ENCODE assay signal across 16 cellular contexts in genomic region chr14:52873694-52874093, GRCh38.
DNase-seq lines count a peak whose midpoint lies in the region; ATAC-seq and TF ChIP-seq lines count a peak whose summit lies in the region.
"Had no signal": no experiment of that assay in that cellular context is flagged by ENCODE, and none has a peak within 500 bp of the region (broad histone marks: within the 10 kb centered on the region; RNA-seq: fewer than 3 reads in every experiment).

No MANE protein-coding gene starts in this region.

- H3K27me3 ChIP-seq in left ventricle myocardium inferior (ENCODE audit: low read depth) = no peaks in the 10 kb centered on the region
- H3K27me3 ChIP-seq: ovary had no signal

- peaks cover 86% of the 10 kb centered on the region for H3K36me3 ChIP-seq in left ventricle myocardium inferior
- H3K36me3 ChIP-seq: ovary had no signal

- intact Hi-C loops in Right ventricle myocardium superior (cut with DNase I) (no loop called here), left ventricle myocardium inferior (cut with micrococcal nuclease) (no loop called here), MCF 10A (cut with micrococcal nuclease) (loop anchor here (2.0 to 5.0 kb wide), 2 partner anchors 44 to 77 kb away; partner anchors contain the start of gene FERMT2)

- DNase-seq in Right ventricle myocardium superior (peak; percentile 65), left ventricle myocardium inferior (no peak), MCF 10A (ENCODE audit: unreplicated experiment) (peak; percentile 79), left lobe of liver (ENCODE audit: low spot score) (peak; percentile 63), hepatic stellate cell (ENCODE audit: low spot score) (no peak), HEK293T (ENCODE audit: extremely low spot score) (no peak), kidney glomerular epithelial cell (lab: John Stamatoyannopoulos, UW) (no peak)
- DNase-seq: ACHN; activated CD4-positive, CD25-positive, alpha-beta regulatory T cell; DMS53; lower lobe of right lung; MM.1S; NCI-H2227 treated with DMSO at 0.1 percent for 48 hours; ovary had no signal

- no peak overlapping the region for H3K27ac ChIP-seq in left ventricle myocardium inferior (replicated peaks)
- H3K27ac ChIP-seq: lower lobe of right lung, ovary had no signal

- peak; percentile 62 for ATAC-seq in Right ventricle myocardium superior (ENCODE audit: poor library complexity)
- ATAC-seq in left lobe of liver = peak; percentile 79
- ATAC-seq in HG03378 (IDR thresholded peaks at IDR 0.05; ENCODE audit: unreplicated experiment) = no peak

- peak overlapping the region; percentile 57 for H3K4me3 Mint-ChIP-seq in MCF 10A (ENCODE audit: unreplicated experiment)
- H3K4me3 Mint-ChIP-seq: central memory CD8-positive, alpha-beta T cell had no signal

- POLR2A ChIA-PET in MCF 10A (lab: Yijun Ruan, JAX) = interaction anchor here (0.7 to 4.4 kb wide), 14 partner anchors 8 to 413 kb away, joined by 3 to 38 read pairs (median 3); partner anchors contain the start of gene FERMT2
- POLR2A ChIA-PET in HEK293T (lab: Yijun Ruan, JAX) = no interaction called here

- H3K27me3 Mint-ChIP-seq in MCF 10A (ENCODE audit: insufficient read depth, unreplicated experiment) = no peaks in the 10 kb centered on the region

- TF ChIP-seq CTCF in left ventricle myocardium inferior (IDR thresholded peaks at IDR 0.05; ENCODE audit: borderline replicate concordance) (no peak), MCF 10A (IDR thresholded peaks at IDR 0.05; ENCODE audit: unreplicated experiment) (no peak)

- peaks cover 66% of the 10 kb centered on the region for H3K36me3 Mint-ChIP-seq in MCF 10A (ENCODE audit: insufficient read depth, unreplicated experiment)

- no peaks in the 10 kb centered on the region for H3K9me3 Mint-ChIP-seq in MCF 10A (ENCODE audit: unreplicated experiment)
- H3K9me3 Mint-ChIP-seq: central memory CD8-positive, alpha-beta T cell had no signal

- BruUV-seq in MCF 10A (replicated peaks; lab: Mats Ljungman, UMichigan) = no TSS peak

- H3K4me3 ChIP-seq in left ventricle myocardium inferior = no peak overlapping the region
- H3K4me3 ChIP-seq: lower lobe of right lung, ovary had no signal

- H3K27ac Mint-ChIP-seq in MCF 10A (ENCODE audit: low read depth, unreplicated experiment) = peak overlapping the region; percentile 96

- CTCF ChIA-PET in MCF 10A (lab: Yijun Ruan, JAX) (interaction anchor here (0.6 to 1.3 kb wide), 4 partner anchors 25 to 87 kb away, joined by 3 to 7 read pairs (median 4); no protein-coding TSS in a partner anchor), HEK293T (lab: Yijun Ruan, JAX) (interaction anchor here (0.7 kb wide), 1 partner anchor 17 kb away, joined by 3 read pairs; no protein-coding TSS in a partner anchor)

- H3K4me1 Mint-ChIP-seq in MCF 10A (ENCODE audit: insufficient read depth, unreplicated experiment) = peaks cover 49% of the 10 kb centered on the region
- H3K4me1 Mint-ChIP-seq: central memory CD8-positive, alpha-beta T cell had no signal

- no peaks in the 10 kb centered on the region for H3K9me3 ChIP-seq in left ventricle myocardium inferior (replicated peaks)
- H3K9me3 ChIP-seq: lower lobe of right lung, ovary had no signal

- H3K4me1 ChIP-seq in left ventricle myocardium inferior = peaks cover 25% of the 10 kb centered on the region
- H3K4me1 ChIP-seq: lower lobe of right lung had no signal

TF ChIP-seq in HEK293T, 16 proteins besides CTCF, POLR2A, EP300 and RAD21:
- TF ChIP-seq LEF1 (IDR thresholded peaks at IDR 0.05; ENCODE audit: borderline replicate concordance) (no peak), FOXM1 (IDR thresholded peaks at IDR 0.05; ENCODE audit: borderline replicate concordance) (no peak), NFRKB (IDR thresholded peaks at IDR 0.05) (no peak), CTBP1 (IDR thresholded peaks at IDR 0.05; ENCODE audit: borderline replicate concordance) (no peak), TARDBP (IDR thresholded peaks at IDR 0.05) (no peak), SUZ12 (IDR thresholded peaks at IDR 0.05) (no peak), FOXK2 (IDR thresholded peaks at IDR 0.05) (no peak)

Comparison
In these comparisons a context has a peak if more than half of its experiments do, and no peak if none do; other contexts are left out.
1. DNase-seq: peak in Right ventricle myocardium superior (single experiment), MCF 10A (single experiment) and left lobe of liver (single experiment); none in left ventricle myocardium inferior (single experiment), hepatic stellate cell (single experiment), HEK293T (single experiment) and kidney glomerular epithelial cell (single experiment).